1 cellular context compared by ENCODE assay signal in the genomic region with DNA sequence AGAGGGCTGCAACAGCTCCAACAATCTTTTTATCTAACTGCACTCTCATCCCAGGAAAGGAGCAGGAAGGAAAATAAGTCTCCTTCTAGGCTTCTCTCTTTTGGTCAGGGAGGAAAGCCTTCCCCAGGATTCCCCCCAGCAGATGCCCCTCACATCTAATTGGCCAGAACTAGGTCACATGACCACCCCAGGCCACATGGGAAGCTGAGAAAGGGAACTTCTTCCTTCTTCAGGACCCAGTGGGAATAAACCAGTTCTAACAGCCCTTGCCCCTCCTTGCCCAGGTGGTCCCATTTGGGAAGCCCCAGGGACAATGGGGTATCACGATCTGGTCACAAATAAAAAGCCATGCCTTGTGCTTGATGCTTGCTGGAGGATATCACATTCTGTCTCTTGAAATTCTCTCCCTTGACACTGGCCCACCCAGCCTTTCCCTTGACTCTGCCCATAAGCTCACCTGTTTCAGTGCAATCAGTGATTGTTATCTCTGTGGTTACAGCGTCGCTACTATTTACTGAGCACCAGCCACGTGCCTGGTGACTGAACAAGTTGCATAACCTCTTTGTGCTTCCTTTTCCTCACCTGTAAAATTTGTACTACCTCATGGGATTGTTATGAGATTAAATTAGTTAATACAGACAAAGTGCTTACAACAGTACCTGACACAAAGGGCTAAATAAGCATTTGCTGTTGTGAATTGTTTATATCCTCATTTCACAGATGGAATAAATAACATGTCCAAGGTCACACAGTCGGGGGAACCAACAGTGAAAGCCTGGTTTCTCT.
TF ChIP-seq lines count a peak whose summit lies in the region.

No MANE protein-coding gene starts in this region.

TF ChIP-seq in HepG2, 621 proteins besides CTCF, POLR2A, EP300 and RAD21 (continued from another document):
- TF ChIP-seq, protein P1, sequence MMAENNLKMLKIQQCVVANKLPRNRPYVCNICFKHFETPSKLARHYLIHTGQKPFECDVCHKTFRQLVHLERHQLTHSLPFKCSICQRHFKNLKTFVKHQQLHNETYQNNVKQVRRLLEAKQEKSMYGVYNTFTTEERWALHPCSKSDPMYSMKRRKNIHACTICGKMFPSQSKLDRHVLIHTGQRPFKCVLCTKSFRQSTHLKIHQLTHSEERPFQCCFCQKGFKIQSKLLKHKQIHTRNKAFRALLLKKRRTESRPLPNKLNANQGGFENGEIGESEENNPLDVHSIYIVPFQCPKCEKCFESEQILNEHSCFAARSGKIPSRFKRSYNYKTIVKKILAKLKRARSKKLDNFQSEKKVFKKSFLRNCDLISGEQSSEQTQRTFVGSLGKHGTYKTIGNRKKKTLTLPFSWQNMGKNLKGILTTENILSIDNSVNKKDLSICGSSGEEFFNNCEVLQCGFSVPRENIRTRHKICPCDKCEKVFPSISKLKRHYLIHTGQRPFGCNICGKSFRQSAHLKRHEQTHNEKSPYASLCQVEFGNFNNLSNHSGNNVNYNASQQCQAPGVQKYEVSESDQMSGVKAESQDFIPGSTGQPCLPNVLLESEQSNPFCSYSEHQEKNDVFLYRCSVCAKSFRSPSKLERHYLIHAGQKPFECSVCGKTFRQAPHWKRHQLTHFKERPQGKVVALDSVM (CRISPR knock-in tag; IDR thresholded peaks at IDR 0.05), result no peak
- TF ChIP-seq DZIP1 (CRISPR knock-in tag; IDR thresholded peaks at IDR 0.05), result no peak
- 0 out of 2 replicates have a peak, but pooled peaks have one; percentile 14 for TF ChIP-seq NR2F2 (IDR thresholded peaks at IDR 0.05; ENCODE audit: borderline replicate concordance, low read depth)
- TF ChIP-seq ZNF333 (CRISPR knock-in tag; IDR thresholded peaks at IDR 0.05; ENCODE audit: borderline replicate concordance), result no peak
- peak; percentile 90; the same call in 1 of the 2 replicates for TF ChIP-seq HMG20A (CRISPR knock-in tag; IDR thresholded peaks at IDR 0.05; ENCODE audit: borderline replicate concordance)
- TF ChIP-seq SRSF1 (optimal IDR thresholded peaks at IDR 0.05; ENCODE audit: low read depth, low read length), result no peak
- TF ChIP-seq, protein P2, sequence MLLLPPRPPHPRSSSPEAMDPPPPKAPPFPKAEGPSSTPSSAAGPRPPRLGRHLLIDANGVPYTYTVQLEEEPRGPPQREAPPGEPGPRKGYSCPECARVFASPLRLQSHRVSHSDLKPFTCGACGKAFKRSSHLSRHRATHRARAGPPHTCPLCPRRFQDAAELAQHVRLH (CRISPR knock-in tag; IDR thresholded peaks at IDR 0.05; ENCODE audit: borderline replicate concordance, low read depth), result 0 out of 2 replicates have a peak, but pooled peaks have one; percentile 46
- TF ChIP-seq, protein P3, sequence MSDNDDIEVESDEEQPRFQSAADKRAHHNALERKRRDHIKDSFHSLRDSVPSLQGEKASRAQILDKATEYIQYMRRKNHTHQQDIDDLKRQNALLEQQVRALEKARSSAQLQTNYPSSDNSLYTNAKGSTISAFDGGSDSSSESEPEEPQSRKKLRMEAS (IDR thresholded peaks at IDR 0.05), result peak; percentile 91
- peak; percentile 88 for TF ChIP-seq CEBPB (IDR thresholded peaks at IDR 0.05; ENCODE audit: borderline replicate concordance, low read depth, low read length)
- TF ChIP-seq, protein P4, sequence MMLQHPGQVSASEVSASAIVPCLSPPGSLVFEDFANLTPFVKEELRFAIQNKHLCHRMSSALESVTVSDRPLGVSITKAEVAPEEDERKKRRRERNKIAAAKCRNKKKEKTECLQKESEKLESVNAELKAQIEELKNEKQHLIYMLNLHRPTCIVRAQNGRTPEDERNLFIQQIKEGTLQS (CRISPR knock-in tag; IDR thresholded peaks at IDR 0.05), result peak; percentile 66
- TF ChIP-seq ZNF792 (CRISPR knock-in tag; IDR thresholded peaks at IDR 0.05), result peak; percentile 81
- peak; percentile 77; the same call in 1 of the 2 replicates for TF ChIP-seq ZNF878 (CRISPR knock-in tag; IDR thresholded peaks at IDR 0.05)
- peak; percentile 70 for TF ChIP-seq TCF7 (IDR thresholded peaks at IDR 0.05; ENCODE audit: low read depth)
- TF ChIP-seq POGK (CRISPR knock-in tag; conservative IDR thresholded peaks at IDR 0.05), result peak; percentile 61; the same call in 1 of the 2 replicates
- peak; percentile 89 for TF ChIP-seq FOSL2 (CRISPR knock-in tag; IDR thresholded peaks at IDR 0.05)
- peak; percentile 80 for TF ChIP-seq ZNF746 (CRISPR knock-in tag; IDR thresholded peaks at IDR 0.05)
- TF ChIP-seq SMYD3 (CRISPR knock-in tag; IDR thresholded peaks at IDR 0.05), result 0 out of 2 replicates have a peak, but pooled peaks have one; percentile 51
- TF ChIP-seq NFKBIZ (CRISPR knock-in tag; IDR thresholded peaks at IDR 0.05), result peak; percentile 78; the same call in 1 of the 2 replicates
- no peak for TF ChIP-seq ZHX1 (CRISPR knock-in tag; IDR thresholded peaks at IDR 0.05; ENCODE audit: low read depth)
- no peak for TF ChIP-seq XRCC5 (optimal IDR thresholded peaks at IDR 0.05; ENCODE audit: low read length)
- TF ChIP-seq, protein P5, sequence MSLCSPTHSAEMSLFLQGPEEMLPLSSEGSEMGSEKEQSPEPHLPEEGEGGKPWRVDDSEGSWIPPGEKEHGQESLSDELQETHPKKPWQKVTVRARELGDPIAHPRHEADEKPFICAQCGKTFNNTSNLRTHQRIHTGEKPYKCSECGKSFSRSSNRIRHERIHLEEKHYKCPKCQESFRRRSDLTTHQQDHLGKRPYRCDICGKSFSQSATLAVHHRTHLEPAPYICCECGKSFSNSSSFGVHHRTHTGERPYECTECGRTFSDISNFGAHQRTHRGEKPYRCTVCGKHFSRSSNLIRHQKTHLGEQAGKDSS (CRISPR knock-in tag; IDR thresholded peaks at IDR 0.05; ENCODE audit: borderline replicate concordance, low read depth), result peak; percentile 75; the same call in 1 of the 2 replicates
- peak; percentile 63; the same call in 1 of the 2 replicates for TF ChIP-seq HOXA3 (CRISPR knock-in tag; IDR thresholded peaks at IDR 0.05)
- peak; percentile 95 for TF ChIP-seq ZNF121 (CRISPR knock-in tag; IDR thresholded peaks at IDR 0.05)
- TF ChIP-seq, protein P6, sequence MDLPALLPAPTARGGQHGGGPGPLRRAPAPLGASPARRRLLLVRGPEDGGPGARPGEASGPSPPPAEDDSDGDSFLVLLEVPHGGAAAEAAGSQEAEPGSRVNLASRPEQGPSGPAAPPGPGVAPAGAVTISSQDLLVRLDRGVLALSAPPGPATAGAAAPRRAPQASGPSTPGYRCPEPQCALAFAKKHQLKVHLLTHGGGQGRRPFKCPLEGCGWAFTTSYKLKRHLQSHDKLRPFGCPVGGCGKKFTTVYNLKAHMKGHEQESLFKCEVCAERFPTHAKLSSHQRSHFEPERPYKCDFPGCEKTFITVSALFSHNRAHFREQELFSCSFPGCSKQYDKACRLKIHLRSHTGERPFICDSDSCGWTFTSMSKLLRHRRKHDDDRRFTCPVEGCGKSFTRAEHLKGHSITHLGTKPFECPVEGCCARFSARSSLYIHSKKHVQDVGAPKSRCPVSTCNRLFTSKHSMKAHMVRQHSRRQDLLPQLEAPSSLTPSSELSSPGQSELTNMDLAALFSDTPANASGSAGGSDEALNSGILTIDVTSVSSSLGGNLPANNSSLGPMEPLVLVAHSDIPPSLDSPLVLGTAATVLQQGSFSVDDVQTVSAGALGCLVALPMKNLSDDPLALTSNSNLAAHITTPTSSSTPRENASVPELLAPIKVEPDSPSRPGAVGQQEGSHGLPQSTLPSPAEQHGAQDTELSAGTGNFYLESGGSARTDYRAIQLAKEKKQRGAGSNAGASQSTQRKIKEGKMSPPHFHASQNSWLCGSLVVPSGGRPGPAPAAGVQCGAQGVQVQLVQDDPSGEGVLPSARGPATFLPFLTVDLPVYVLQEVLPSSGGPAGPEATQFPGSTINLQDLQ (CRISPR knock-in tag; IDR thresholded peaks at IDR 0.05), result no peak
- peak; percentile 48; the same call in 1 of the 2 replicates for TF ChIP-seq SIX4 (CRISPR knock-in tag; IDR thresholded peaks at IDR 0.05)
- no peak for TF ChIP-seq ATRX (CRISPR knock-in tag; IDR thresholded peaks at IDR 0.05; ENCODE audit: borderline replicate concordance)
